1 cellular context compared by ENCODE assay signal in genomic region chr15:90046846-90047481, GRCh38.
TF ChIP-seq lines count a peak whose summit lies in the region.

No MANE protein-coding gene starts in this region.

TF ChIP-seq in GM12878, 131 proteins besides CTCF, POLR2A, EP300 and RAD21:
- TF ChIP-seq MEF2A (IDR thresholded peaks at IDR 0.05; ENCODE audit: insufficient read depth, low read depth, low read length) (peak; percentile 77; the same call in 1 of the 2 replicates), PAX5 (IDR thresholded peaks at IDR 0.05; ENCODE audit: borderline replicate concordance, low read depth, low read length) (0 out of 2 replicates have a peak, but pooled peaks have one; percentile 54), NR2C2 (IDR thresholded peaks at IDR 0.05; ENCODE audit: borderline replicate concordance, control insufficient read depth, insufficient read length, low read depth) (no peak), BHLHE40 (IDR thresholded peaks at IDR 0.05; ENCODE audit: borderline replicate concordance in 1 of 2, low read depth in 2 of 2, low read length in 1 of 2) (peak; percentile 45 to 80; a peak in 2 of 4 replicates), MEF2B (IDR thresholded peaks at IDR 0.05; ENCODE audit: partially characterized antibody, poor library complexity, severe bottlenecking) (peak; percentile 66), YY1 (IDR thresholded peaks at IDR 0.05; ENCODE audit: low read depth, low read length) (peak; percentile 35; the same call in 1 of the 2 replicates), ZSCAN29 (IDR thresholded peaks at IDR 0.05) (no peak), EGR1 (IDR thresholded peaks at IDR 0.05; ENCODE audit: borderline replicate concordance in 1 of 2, low read depth in 2 of 2, low read length in 2 of 2) (no peak), ZBTB40 (IDR thresholded peaks at IDR 0.05; ENCODE audit: borderline replicate concordance) (no peak), EED (IDR thresholded peaks at IDR 0.05; ENCODE audit: low read depth) (0 out of 2 replicates have a peak, but pooled peaks have one; percentile 33), NFIC (IDR thresholded peaks at IDR 0.05; ENCODE audit: low read depth, low read length) (no peak), POLR2AphosphoS2 (IDR thresholded peaks at IDR 0.05; ENCODE audit: low read depth, low read length) (no peak), POU2F2 (IDR thresholded peaks at IDR 0.05; ENCODE audit: borderline replicate concordance, low read depth, low read length) (peak; percentile 68; the same call in 1 of the 3 replicates), RUNX3 (IDR thresholded peaks at IDR 0.05; ENCODE audit: low read length) (peak; percentile 47; the same call in 1 of the 2 replicates), IKZF1 (conservative IDR thresholded peaks at IDR 0.05) (peak; percentile 35)
- TF ChIP-seq, protein P1, sequence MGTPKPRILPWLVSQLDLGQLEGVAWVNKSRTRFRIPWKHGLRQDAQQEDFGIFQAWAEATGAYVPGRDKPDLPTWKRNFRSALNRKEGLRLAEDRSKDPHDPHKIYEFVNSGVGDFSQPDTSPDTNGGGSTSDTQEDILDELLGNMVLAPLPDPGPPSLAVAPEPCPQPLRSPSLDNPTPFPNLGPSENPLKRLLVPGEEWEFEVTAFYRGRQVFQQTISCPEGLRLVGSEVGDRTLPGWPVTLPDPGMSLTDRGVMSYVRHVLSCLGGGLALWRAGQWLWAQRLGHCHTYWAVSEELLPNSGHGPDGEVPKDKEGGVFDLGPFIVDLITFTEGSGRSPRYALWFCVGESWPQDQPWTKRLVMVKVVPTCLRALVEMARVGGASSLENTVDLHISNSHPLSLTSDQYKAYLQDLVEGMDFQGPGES (IDR thresholded peaks at IDR 0.05), result no peak
- TF ChIP-seq, protein P2, sequence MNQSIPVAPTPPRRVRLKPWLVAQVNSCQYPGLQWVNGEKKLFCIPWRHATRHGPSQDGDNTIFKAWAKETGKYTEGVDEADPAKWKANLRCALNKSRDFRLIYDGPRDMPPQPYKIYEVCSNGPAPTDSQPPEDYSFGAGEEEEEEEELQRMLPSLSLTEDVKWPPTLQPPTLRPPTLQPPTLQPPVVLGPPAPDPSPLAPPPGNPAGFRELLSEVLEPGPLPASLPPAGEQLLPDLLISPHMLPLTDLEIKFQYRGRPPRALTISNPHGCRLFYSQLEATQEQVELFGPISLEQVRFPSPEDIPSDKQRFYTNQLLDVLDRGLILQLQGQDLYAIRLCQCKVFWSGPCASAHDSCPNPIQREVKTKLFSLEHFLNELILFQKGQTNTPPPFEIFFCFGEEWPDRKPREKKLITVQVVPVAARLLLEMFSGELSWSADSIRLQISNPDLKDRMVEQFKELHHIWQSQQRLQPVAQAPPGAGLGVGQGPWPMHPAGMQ (IDR thresholded peaks at IDR 0.05; ENCODE audit: borderline replicate concordance), result no peak
TF ChIP-seq in GM12878: peak in this region for 9.
